In genomic region chr19:10503002-10503789, GRCh38 we compare ENCODE assay signal across 8 cellular contexts. TPM values are rescaled to one million over a fixed set of nuclear protein-coding genes. Genes with fewer than 3 reads are reported as not detected.
DNase-seq lines count a peak whose midpoint lies in the region; ATAC-seq and TF ChIP-seq lines count a peak whose summit lies in the region.

KEAP1 (minus strand) TSS chr19:10503356; CDS start chr19:10500033, 3,323 bp downstream.

- H3K27ac ChIP-seq in epithelial cell of prostate: peak within 1 kb of the TSS; percentile 79
- peak within 1 kb of the TSS; percentile 98 for H3K27ac ChIP-seq in temporal lobe (ENCODE audit: low read depth, low read length)

- ATAC-seq in GM21576 (IDR thresholded peaks at IDR 0.05; ENCODE audit: unreplicated experiment) (peak; percentile 28), WTC11 (peak; percentile 8)

- H3K9me3 Mint-ChIP-seq in WTC11: 0 out of 2 replicates have a peak, but pooled peaks cover 3% of the 10 kb centered on the region

- POLR2A ChIA-PET in WTC11 (lab: Charles Lee): interaction anchor here (0.6 kb wide), 3 partner anchors 104 to 643 kb away, joined by 3 to 4 read pairs (median 3); no protein-coding TSS in a partner anchor

- no peak for TF ChIP-seq CTCF in WTC11 (IDR thresholded peaks at IDR 0.05)

- DNase-seq in DMS79 (lab: John Stamatoyannopoulos, UW) (peak; percentile 72), LoVo (ENCODE audit: low spot score) (peak; percentile 30), WTC11 (ENCODE audit: low spot score) (peak; percentile 56), epithelial cell of prostate (ENCODE audit: low read depth, low spot score) (no peak), mucosa of gallbladder (ENCODE audit: low spot score) (peak; percentile 20), HuH-7.5 (ENCODE audit: low spot score) (no peak)

- H3K36me3 Mint-ChIP-seq in WTC11: peaks cover 12% of the 10 kb centered on the region

- H3K4me1 Mint-ChIP-seq in WTC11: peaks cover 26% of the 10 kb centered on the region

- H3K27me3 Mint-ChIP-seq in WTC11 (ENCODE audit: low read depth): 0 out of 2 replicates have a peak, but pooled peaks cover 4% of the 10 kb centered on the region

- H3K27ac Mint-ChIP-seq in WTC11: no peak within 1 kb of the TSS

- CTCF ChIA-PET in WTC11 (lab: Charles Lee): interaction anchor here (0.6 to 1.2 kb wide), 7 partner anchors 28 to 214 kb away, joined by 3 to 6 read pairs (median 3); partner anchors contain the start of gene DNM2

- peak within 1 kb of the TSS; percentile 83 for H3K4me3 Mint-ChIP-seq in WTC11

TF ChIP-seq in WTC11, 78 proteins besides CTCF, POLR2A, EP300 and RAD21 (continues in another document):
- TF ChIP-seq ZSCAN18 (CRISPR knock-in tag; IDR thresholded peaks at IDR 0.05): no peak
- TF ChIP-seq KAT7 (CRISPR knock-in tag; IDR thresholded peaks at IDR 0.05; ENCODE audit: borderline replicate concordance): peak; percentile 56; the same call in 1 of the 2 replicates
- TF ChIP-seq OVOL2 (CRISPR knock-in tag; IDR thresholded peaks at IDR 0.05; ENCODE audit: borderline replicate concordance): no peak
- peak; percentile 63; the same call in 1 of the 2 replicates for TF ChIP-seq CREM (CRISPR knock-in tag; IDR thresholded peaks at IDR 0.05)
- TF ChIP-seq FOXK1 (CRISPR knock-in tag; IDR thresholded peaks at IDR 0.05): peak; percentile 53
- TF ChIP-seq ZNF317 (CRISPR knock-in tag; IDR thresholded peaks at IDR 0.05; ENCODE audit: borderline replicate concordance, low read depth): 0 out of 2 replicates have a peak, but pooled peaks have one; percentile 18
- peak; percentile 3; the same call in 1 of the 2 replicates for TF ChIP-seq SP1 (CRISPR knock-in tag; conservative IDR thresholded peaks at IDR 0.05)
- TF ChIP-seq MAX (CRISPR knock-in tag; IDR thresholded peaks at IDR 0.05): peak; percentile 88; the same call in 1 of the 2 replicates
- TF ChIP-seq ZNF512 (CRISPR knock-in tag; IDR thresholded peaks at IDR 0.05; ENCODE audit: borderline replicate concordance): 0 out of 2 replicates have a peak, but pooled peaks have one; percentile 4
- TF ChIP-seq MLX (CRISPR knock-in tag; IDR thresholded peaks at IDR 0.05): no peak
- no peak for TF ChIP-seq RORB (CRISPR knock-in tag; IDR thresholded peaks at IDR 0.05)
- TF ChIP-seq TEAD4 (CRISPR knock-in tag; IDR thresholded peaks at IDR 0.05): no peak; the same call in 1 of the 2 replicates
- peak; percentile 53; the same call in 1 of the 2 replicates for TF ChIP-seq FOXP1 (CRISPR knock-in tag; IDR thresholded peaks at IDR 0.05; ENCODE audit: borderline replicate concordance)
- peak; percentile 75; the same call in 1 of the 2 replicates for TF ChIP-seq ESRRA (CRISPR knock-in tag; IDR thresholded peaks at IDR 0.05; ENCODE audit: borderline replicate concordance)
- TF ChIP-seq RELA (CRISPR knock-in tag; IDR thresholded peaks at IDR 0.05; ENCODE audit: borderline replicate concordance): no peak
- peak; percentile 57; the same call in 1 of the 2 replicates for TF ChIP-seq FOXP4 (CRISPR knock-in tag; IDR thresholded peaks at IDR 0.05)
- TF ChIP-seq HMGXB4 (CRISPR knock-in tag; IDR thresholded peaks at IDR 0.05): no peak
- TF ChIP-seq SMAD4 (CRISPR knock-in tag; IDR thresholded peaks at IDR 0.05): 0 out of 2 replicates have a peak, but pooled peaks have one; percentile 45
- 0 out of 2 replicates have a peak, but pooled peaks have one; percentile 19 for TF ChIP-seq IRF1 (CRISPR knock-in tag; IDR thresholded peaks at IDR 0.05)
- no peak for TF ChIP-seq ZNF396 (CRISPR knock-in tag; IDR thresholded peaks at IDR 0.05; ENCODE audit: borderline replicate concordance)

RNA-seq across cellular contexts. Expression of gene KEAP1, which starts in this region (rescaled TPM):
- total RNA-seq in WTC11 (2021) (65.1 to 74.9 TPM (median 68.7 TPM) in 3 replicates), mucosa of gallbladder (81.7 TPM), temporal lobe (40.6 TPM)

Comparison
In these comparisons a context has a peak if more than half of its experiments do, and no peak if none do; other contexts are left out.
1. DNase-seq: peak in DMS79 (single experiment), LoVo (single experiment), WTC11 (single experiment) and mucosa of gallbladder (single experiment); none in epithelial cell of prostate (single experiment) and HuH-7.5 (single experiment).